In the genomic region with DNA sequence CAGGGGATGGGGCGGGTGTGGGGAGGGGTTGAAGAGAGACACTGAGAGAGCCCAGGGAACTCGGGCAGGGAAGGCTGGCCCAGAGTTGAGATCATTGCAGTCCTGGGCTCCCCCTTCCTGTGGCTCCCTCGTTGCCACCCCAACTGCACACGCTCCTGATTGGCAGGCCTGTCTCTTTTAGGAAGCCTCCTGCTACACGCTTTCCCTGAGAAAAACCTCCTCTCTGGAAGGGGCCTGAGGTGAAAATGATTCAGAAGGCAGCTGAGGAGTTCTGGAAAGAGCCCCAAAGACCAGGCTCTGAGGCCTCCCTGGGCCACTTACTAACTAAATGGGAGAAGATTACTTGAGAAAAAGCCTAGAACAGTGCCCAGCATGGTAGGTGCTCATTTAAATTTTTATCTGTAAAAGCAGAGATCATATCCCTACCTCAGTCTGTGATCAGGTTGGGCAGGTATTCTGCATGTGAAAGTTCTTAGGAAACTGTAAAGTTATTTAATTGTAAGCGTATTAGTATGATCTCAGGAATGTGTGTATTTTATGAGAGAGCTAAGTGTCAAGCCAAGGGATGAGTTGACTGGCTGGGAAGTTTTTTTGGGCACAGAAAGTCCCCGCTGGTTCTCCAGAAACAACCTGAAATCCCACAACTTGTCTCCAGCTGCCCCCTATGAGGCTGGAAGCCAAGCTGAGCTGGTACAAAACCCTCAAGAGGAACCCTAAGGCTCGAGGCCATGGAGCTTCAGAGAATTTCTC, we compare ENCODE assay signal across 31 cellular contexts.
DNase-seq lines count a peak whose midpoint lies in the region; ATAC-seq and TF ChIP-seq lines count a peak whose summit lies in the region.
"Had no signal": no experiment of that assay in that cellular context is flagged by ENCODE, and none has a peak within 500 bp of the region (broad histone marks: within the 10 kb centered on the region; RNA-seq: fewer than 3 reads in every experiment).

No MANE protein-coding gene starts in this region.

- H3F3A ChIP-seq in PC-3 (ENCODE audit: low read length, unreplicated experiment): no peaks in the 10 kb centered on the region

- peaks cover 7 to 9% of the 10 kb centered on the region in 2 donors for H3K27me3 Mint-ChIP-seq in natural killer cell (ENCODE audit: low read depth in 2 of 2)
- H3K27me3 Mint-ChIP-seq: activated naive CD8-positive, alpha-beta T cell treated with anti-CD3 and anti-CD28 coated beads for 36 hours; type B pancreatic cell had no signal

- no peaks in the 10 kb centered on the region for H3K9me3 ChIP-seq in PC-3 (ENCODE audit: low read length)
- no peaks in the 10 kb centered on the region for H3K9me3 ChIP-seq in tibial artery
- H3K9me3 ChIP-seq: ascending aorta, esophagus muscularis mucosa, SJSA1 had no signal

- POLR2A ChIA-PET in PC-3 (lab: Charles Lee; ENCODE audit: unreplicated experiment): no interaction called here

- peaks cover 35% of the 10 kb centered on the region for H3K4me1 ChIP-seq in PC-3 (ENCODE audit: insufficient read depth, low read length)
- peaks cover 0 to 58% (median 40%) of the 10 kb centered on the region in 4 donors for H3K4me1 ChIP-seq in tibial artery

- intact Hi-C loops in PC-3 (cut with micrococcal nuclease): loop anchor here (2.0 kb wide), 1 partner anchor 42 kb away; no protein-coding TSS in a partner anchor
- intact Hi-C loops in tibial artery (cut with DNase I; ENCODE audit: low total_unique reads): no loop called here
- intact Hi-C loops in natural killer cell (cut with micrococcal nuclease): no loop called here

- H3K27me3 ChIP-seq in PC-3 (ENCODE audit: low read length) (no peaks in the 10 kb centered on the region), tibial artery (no peaks in the 10 kb centered on the region)
- H3K27me3 ChIP-seq: ascending aorta, esophagus muscularis mucosa, heart right ventricle, SJSA1 had no signal

- H3K36me3 Mint-ChIP-seq in natural killer cell: no peaks in the 10 kb centered on the region
- H3K36me3 Mint-ChIP-seq: activated naive CD8-positive, alpha-beta T cell treated with anti-CD3 and anti-CD28 coated beads for 36 hours; type B pancreatic cell had no signal

- H3K36me3 ChIP-seq in PC-3 (ENCODE audit: low read depth, low read length) (no peaks in the 10 kb centered on the region), tibial artery (no peaks in the 10 kb centered on the region)
- H3K36me3 ChIP-seq: ascending aorta, esophagus muscularis mucosa, heart right ventricle, SJSA1, WERI-Rb-1 had no signal

- H3K4me2 ChIP-seq in PC-3 (ENCODE audit: low read length): no peak overlapping the region

- no TSS peak for BruUV-seq in PC-3 (replicated peaks; lab: Mats Ljungman, UMichigan)

- TF ChIP-seq CTCF in PC-3 (conservative IDR thresholded peaks at IDR 0.05; ENCODE audit: low read depth, low read length) (no peak), tibial artery (IDR thresholded peaks at IDR 0.05) (no peak), natural killer cell (IDR thresholded peaks at IDR 0.05) (no peak)

- H2AFZ ChIP-seq in PC-3 (ENCODE audit: low read length): no peak overlapping the region
- H2AFZ ChIP-seq: GM23248 had no signal

- no peak overlapping the region for H3K9ac ChIP-seq in PC-3 (ENCODE audit: low read length)
- H3K9ac ChIP-seq: GM23248 had no signal

- H3K27ac ChIP-seq in PC-3 (ENCODE audit: low read length) (no peak overlapping the region), tibial artery (peak overlapping the region; percentile 28 to 81)
- H3K27ac ChIP-seq: 22Rv1, ascending aorta, esophagus muscularis mucosa, GM23248, heart right ventricle, SJSA1, WERI-Rb-1 had no signal

- H3K4me3 Mint-ChIP-seq in natural killer cell: no peak overlapping the region
- H3K4me3 Mint-ChIP-seq: activated naive CD8-positive, alpha-beta T cell treated with anti-CD3 and anti-CD28 coated beads for 36 hours; CD14-positive monocyte; naive thymus-derived CD4-positive, alpha-beta T cell; type B pancreatic cell had no signal

- H3K9me3 Mint-ChIP-seq in natural killer cell: no peaks in the 10 kb centered on the region

- H4K20me1 ChIP-seq in PC-3 (ENCODE audit: low read length): no peaks in the 10 kb centered on the region

- peaks cover 6 to 8% of the 10 kb centered on the region in 2 donors for H3K4me1 Mint-ChIP-seq in natural killer cell

- peak; percentile 40; the same call in 1 of the 2 replicates for ATAC-seq in PC-3
- peak; percentile 10 for ATAC-seq in esophagus mucosa
- no peak for ATAC-seq in HG02938 (IDR thresholded peaks at IDR 0.05; ENCODE audit: unreplicated experiment)
- no peak for ATAC-seq in natural killer cell
- ATAC-seq: heart right ventricle; naive thymus-derived CD4-positive, alpha-beta T cell; sciatic nerve had no signal

- CTCF ChIA-PET in PC-3 (lab: Charles Lee): no interaction called here

- H3K79me2 ChIP-seq in PC-3 (ENCODE audit: low read length): no peaks in the 10 kb centered on the region

- no peaks in the 10 kb centered on the region for H3K9me2 ChIP-seq in PC-3 (replicated peaks; ENCODE audit: low read length)

- no peak overlapping the region for H3K27ac Mint-ChIP-seq in natural killer cell
- H3K27ac Mint-ChIP-seq: activated naive CD8-positive, alpha-beta T cell treated with anti-CD3 and anti-CD28 coated beads for 36 hours; naive thymus-derived CD4-positive, alpha-beta T cell; progenitor cell of endocrine pancreas; type B pancreatic cell had no signal

- H3K4me3 ChIP-seq in PC-3 (ENCODE audit: low read length) (no peak overlapping the region), tibial artery (no peak overlapping the region)
- H3K4me3 ChIP-seq: ascending aorta, esophagus muscularis mucosa, GM23248, heart right ventricle, SJSA1 had no signal

- DNase-seq in activated CD8-positive, alpha-beta memory T cell treated with anti-CD3 and anti-CD28 coated beads, Interleukin-2, amount 50 U/mL, for 48 hours: peak; percentile 29
- DNase-seq in activated CD8-positive, alpha-beta memory T cell treated with anti-CD3 and anti-CD28 coated beads, Interleukin-2, amount 50 U/mL, for 4 hours: no peak
- peak; percentile 46 for DNase-seq in PC-3
- DNase-seq in tibial artery: no peak
- DNase-seq in activated naive CD4-positive, alpha-beta T cell treated with Interleukin-2 at 50 U/mL for 16 hours: no peak
- DNase-seq in natural killer cell: no peak
- DNase-seq: activated CD4-positive, alpha-beta T cell treated with anti-CD3 and anti-CD28 coated beads for 4 hours; activated effector memory CD4-positive, alpha-beta T cell treated with Interleukin-2 at 50 U/mL for 16 hours; activated naive CD8-positive, alpha-beta T cell treated with anti-CD3 and anti-CD28 coated beads for 36 hours; caudate nucleus; cortex of kidney; DMS79; GM23248; heart right ventricle; Karpas-422; naive thymus-derived CD4-positive, alpha-beta T cell; NCI-H446 treated with DMSO at 0.1 percent for 48 hours; NCI-H82; stimulated activated CD4-positive, alpha-beta T cell treated with anti-CD3 and anti-CD28 coated beads, Interleukin-4, amount 100 ng/mL, for 24 hours; substantia nigra; WERI-Rb-1 had no signal

Comparison
In these comparisons a context has a peak if more than half of its experiments do, and no peak if none do; other contexts are left out.
1. DNase-seq: peak in activated CD8-positive, alpha-beta memory T cell treated with anti-CD3 and anti-CD28 coated beads, Interleukin-2, amount 50 U/mL, for 48 hours (single experiment) and PC-3 (single experiment); none in activated CD8-positive, alpha-beta memory T cell treated with anti-CD3 and anti-CD28 coated beads, Interleukin-2, amount 50 U/mL, for 4 hours (single experiment), tibial artery (0 of 2), activated naive CD4-positive, alpha-beta T cell treated with Interleukin-2 at 50 U/mL for 16 hours (single experiment) and natural killer cell (single experiment).
2. ATAC-seq: peak in PC-3 (single experiment) and esophagus mucosa (single experiment); none in HG02938 (single experiment) and natural killer cell (0 of 3).